In genomic region chr11:77166021-77166420, GRCh38 we compare ENCODE assay signal across 29 cellular contexts. TPM values are rescaled to one million over a fixed set of nuclear protein-coding genes. Genes with fewer than 3 reads are reported as not detected.
"Had no signal": no experiment of that assay in that cellular context is flagged by ENCODE, and none has a peak within 500 bp of the region (broad histone marks: within the 10 kb centered on the region; RNA-seq: fewer than 3 reads in every experiment).

No MANE protein-coding gene starts in this region.

- H3K4me1 ChIP-seq: ascending aorta, breast epithelium, esophagus muscularis mucosa, foreskin keratinocyte, gastrocnemius medialis had no signal

- H3K4me3 ChIP-seq: ascending aorta, breast epithelium, cardiac muscle cell, esophagus muscularis mucosa, gastrocnemius medialis had no signal

- H3K9me3 ChIP-seq: ascending aorta, breast epithelium, esophagus muscularis mucosa, gastrocnemius medialis had no signal

- H3K27me3 ChIP-seq: ascending aorta, breast epithelium, cardiac muscle cell, esophagus muscularis mucosa, gastrocnemius medialis had no signal

- H3K27ac ChIP-seq: ascending aorta, breast epithelium, cardiac muscle cell, esophagus muscularis mucosa, foreskin keratinocyte, gastrocnemius medialis, WERI-Rb-1 had no signal

- DNase-seq: activated B cell treated with CpG ODN at 0.5 μM for 24 hours; activated CD4-positive, alpha-beta memory T cell treated with anti-CD3 and anti-CD28 coated beads for 36 hours; activated CD4-positive, alpha-beta T cell treated with anti-CD3 and anti-CD28 coated beads for 48 hours; activated CD4-positive, alpha-beta T cell treated with anti-CD3 and anti-CD28 coated beads, Interleukin-2, amount 50 U/mL, for 1 hour; activated CD8-positive, alpha-beta memory T cell treated with anti-CD3 and anti-CD28 coated beads, Interleukin-2, amount 10 ng/mL, durations not matched to agents 7 days and 5 days; activated CD8-positive, alpha-beta memory T cell treated with anti-CD3 and anti-CD28 coated beads, Interleukin-2, amount 50 U/mL, for 4 hours; activated CD8-positive, alpha-beta T cell treated with anti-CD3 and anti-CD28 coated beads, Interleukin-2, amount 10 ng/mL, durations not matched to agents 7 days and 5 days; activated effector memory CD4-positive, alpha-beta T cell treated with anti-CD3 and anti-CD28 coated beads, Interleukin-2, amount 50 U/mL, for 16 hours; activated naive CD4-positive, alpha-beta T cell treated with anti-CD3 and anti-CD28 coated beads, Interleukin-2, amount 10 ng/mL, durations not matched to agents 7 days and 5 days; activated naive CD8-positive, alpha-beta T cell treated with anti-CD3 and anti-CD28 coated beads, Interleukin-2, amount 10 ng/mL, durations not matched to agents 7 days and 5 days; activated T-cell treated with anti-CD3 and anti-CD28 coated beads, Interleukin-2, amount 50 U/mL, for 1 hour; activated T-cell treated with anti-CD3 and anti-CD28 coated beads, Interleukin-2, amount 50 U/mL, for 48 hours; cortex of kidney; dermis blood vessel endothelial cell; effector CD4-positive, alpha-beta T cell; effector memory CD8-positive, alpha-beta T cell; erythroblast; foreskin keratinocyte; gastrocnemius medialis; T-helper 1 cell; T-helper 17 cell; T1000; WERI-Rb-1 had no signal

- ATAC-seq: activated CD4-positive, CD25-positive, alpha-beta regulatory T cell treated with anti-CD3 and anti-CD28 coated beads, Interleukin-2, amount 50 U/mL, for 24 hours; activated CD8-positive, alpha-beta memory T cell treated with anti-CD3 and anti-CD28 coated beads, Interleukin-2, amount 10 ng/mL, durations not matched to agents 7 days and 5 days; activated CD8-positive, alpha-beta T cell treated with anti-CD3 and anti-CD28 coated beads, Interleukin-2, amount 10 ng/mL, durations not matched to agents 7 days and 5 days; activated naive CD4-positive, alpha-beta T cell treated with anti-CD3 and anti-CD28 coated beads, Interleukin-2, amount 50 U/mL, for 72 hours; effector memory CD8-positive, alpha-beta T cell; foreskin keratinocyte; gastrocnemius medialis; T-helper 17 cell had no signal

- H3K36me3 ChIP-seq: ascending aorta, breast epithelium, cardiac muscle cell, esophagus muscularis mucosa, gastrocnemius medialis had no signal

RNA-seq across cellular contexts. Expression of gene MYO7A, which starts 38.0 kb away (rescaled TPM):
- total RNA-seq: activated CD8-positive, alpha-beta T cell treated with anti-CD3 and anti-CD28 coated beads, Interleukin-2, amount 10 ng/mL, durations not matched to agents 7 days and 5 days had no signal
